In genomic region chr13:55577847-55578210, GRCh38 we compare ENCODE assay signal across 20 cellular contexts.
"Had no signal": no experiment of that assay in that cellular context is flagged by ENCODE, and none has a peak within 500 bp of the region (broad histone marks: within the 10 kb centered on the region; RNA-seq: fewer than 3 reads in every experiment).

No MANE protein-coding gene starts in this region.

- H3K36me3 Mint-ChIP-seq: activated naive CD4-positive, alpha-beta T cell treated with anti-CD3 and anti-CD28 coated beads, Interleukin-2, amount 50 U/mL, for 24 hours; naive thymus-derived CD8-positive, alpha-beta T cell; stimulated activated memory B cell treated with anti-CD40 and anti-IgM and Interleukin-4, amounts not matched to agents 10 μg/mL and 1 μg/mL and 100 μg/mL, for 72 hours; type B pancreatic cell had no signal

- H3K27me3 ChIP-seq: ascending aorta, esophagus muscularis mucosa, gastroesophageal sphincter, testis had no signal

- H3K4me2 ChIP-seq: smooth muscle cell had no signal

- H3K36me3 ChIP-seq: ascending aorta, esophagus muscularis mucosa, gastroesophageal sphincter, WERI-Rb-1 had no signal

- H3K9me3 ChIP-seq: ascending aorta, esophagus muscularis mucosa, gastroesophageal sphincter, testis had no signal

- H3K9me3 Mint-ChIP-seq: activated naive CD4-positive, alpha-beta T cell treated with anti-CD3 and anti-CD28 coated beads, Interleukin-2, amount 50 U/mL, for 24 hours had no signal

- H3K4me1 Mint-ChIP-seq: activated naive CD4-positive, alpha-beta T cell treated with anti-CD3 and anti-CD28 coated beads, Interleukin-2, amount 50 U/mL, for 24 hours; naive thymus-derived CD8-positive, alpha-beta T cell; stimulated activated memory B cell treated with anti-CD40 and anti-IgM and Interleukin-4, amounts not matched to agents 10 μg/mL and 1 μg/mL and 100 μg/mL, for 72 hours; T-helper 17 cell had no signal

- H3K4me3 Mint-ChIP-seq: activated naive CD4-positive, alpha-beta T cell treated with anti-CD3 and anti-CD28 coated beads, Interleukin-2, amount 50 U/mL, for 24 hours; activated T-cell treated with anti-CD3 and anti-CD28 coated beads, Interleukin-2, amount 50 U/mL, for 72 hours; naive thymus-derived CD8-positive, alpha-beta T cell; stimulated activated memory B cell treated with anti-CD40 and anti-IgM and Interleukin-4, amounts not matched to agents 10 μg/mL and 1 μg/mL and 100 μg/mL, for 72 hours; T-helper 17 cell; type B pancreatic cell had no signal

- H3K27me3 Mint-ChIP-seq: activated naive CD4-positive, alpha-beta T cell treated with anti-CD3 and anti-CD28 coated beads, Interleukin-2, amount 50 U/mL, for 24 hours; naive thymus-derived CD8-positive, alpha-beta T cell; stimulated activated memory B cell treated with anti-CD40 and anti-IgM and Interleukin-4, amounts not matched to agents 10 μg/mL and 1 μg/mL and 100 μg/mL, for 72 hours; T-helper 17 cell had no signal

- H3K4me3 ChIP-seq: ascending aorta, esophagus muscularis mucosa, gastroesophageal sphincter, smooth muscle cell, testis had no signal

- H3K27ac Mint-ChIP-seq: activated naive CD4-positive, alpha-beta T cell treated with anti-CD3 and anti-CD28 coated beads, Interleukin-2, amount 50 U/mL, for 24 hours; activated T-cell treated with anti-CD3 and anti-CD28 coated beads, Interleukin-2, amount 50 U/mL, for 72 hours; naive thymus-derived CD8-positive, alpha-beta T cell; stimulated activated memory B cell treated with anti-CD40 and anti-IgM and Interleukin-4, amounts not matched to agents 10 μg/mL and 1 μg/mL and 100 μg/mL, for 72 hours; T-helper 17 cell; type B pancreatic cell had no signal

- DNase-seq: activated CD4-positive, alpha-beta T cell treated with anti-CD3 and anti-CD28 coated beads, Interleukin-2, amount 50 U/mL, for 4 hours; activated effector memory CD4-positive, alpha-beta T cell treated with anti-CD3 and anti-CD28 coated beads, Interleukin-2, amount 50 U/mL, for 16 hours; activated T-cell treated with anti-CD3 and anti-CD28 coated beads, Interleukin-2, amount 50 U/mL, for 72 hours; cerebellar nuclear complex; cortex of kidney; mesenchymal stem cell; naive thymus-derived CD8-positive, alpha-beta T cell; nucleus accumbens; stimulated activated CD4-positive, alpha-beta T cell treated with anti-CD3 and anti-CD28 coated beads, Interleukin-4, amount 100 ng/mL, for 24 hours; T-helper 17 cell; testis; WERI-Rb-1 had no signal

- ATAC-seq: activated T-cell treated with anti-CD3 and anti-CD28 coated beads, Interleukin-2, amount 50 U/mL, for 72 hours; gastroesophageal sphincter; naive thymus-derived CD8-positive, alpha-beta T cell; sciatic nerve; stimulated activated memory B cell treated with anti-CD40 and anti-IgM and Interleukin-4, amounts not matched to agents 10 μg/mL and 1 μg/mL and 100 μg/mL, for 72 hours; T-helper 17 cell had no signal

- H3K4me1 ChIP-seq: ascending aorta, esophagus muscularis mucosa, gastroesophageal sphincter, testis had no signal

- H3K27ac ChIP-seq: ascending aorta, esophagus muscularis mucosa, gastroesophageal sphincter, testis, WERI-Rb-1 had no signal
